Comparison of ENCODE assay signal across 28 cellular contexts in genomic region chr19:4748589-4748988, GRCh38. TPM values are rescaled to one million over a fixed set of nuclear protein-coding genes. Genes with fewer than 3 reads are reported as not detected.
A peak's percentile ranks its signal among the peaks of the same experiment; 100 is the strongest.
DNase-seq lines count a peak whose midpoint lies in the region; ATAC-seq lines count a peak whose summit lies in the region.
"Had no signal": no experiment of that assay in that cellular context is flagged by ENCODE, and none has a peak within 500 bp of the region (broad histone marks: within the 10 kb centered on the region; RNA-seq: fewer than 3 reads in every experiment).

No MANE protein-coding gene starts in this region.

- H3K4me3 ChIP-seq in SJCRH30, result no peak overlapping the region
- no peak overlapping the region for H3K4me3 ChIP-seq in neuronal stem cell (ENCODE audit: low read length in 2 of 2)
- H3K4me3 ChIP-seq: colonic mucosa, MG63, PC-9, SJSA1, spleen, stomach, upper lobe of left lung had no signal

- no peak overlapping the region for H4K91ac ChIP-seq in neuronal stem cell (ENCODE audit: low read depth, low read length, poor library complexity)

- H3K27ac ChIP-seq in SJCRH30 (no peak overlapping the region), neuronal stem cell (replicated peaks; ENCODE audit: low read length) (no peak overlapping the region)
- H3K27ac ChIP-seq: brain microvascular endothelial cell, colonic mucosa, neutrophil, PC-9, SJSA1, spleen, stomach, upper lobe of left lung, VCaP had no signal

- no peak overlapping the region for H2BK15ac ChIP-seq in neuronal stem cell (ENCODE audit: low read length)

- no peak overlapping the region for H2AFZ ChIP-seq in neuronal stem cell (ENCODE audit: low read length)
- H2AFZ ChIP-seq: PC-9 had no signal

- H3K18ac ChIP-seq in neuronal stem cell (ENCODE audit: low read length), result no peak overlapping the region

- no peaks in the 10 kb centered on the region for H3K36me3 ChIP-seq in SJCRH30
- no peaks in the 10 kb centered on the region for H3K36me3 ChIP-seq in neuronal stem cell (replicated peaks in 1 of 2; ENCODE audit: control insufficient read depth in 2 of 2, insufficient read depth in 2 of 2, low read length in 2 of 2)
- H3K36me3 ChIP-seq: brain microvascular endothelial cell, colonic mucosa, MG63, neutrophil, SJSA1, spleen, stomach, upper lobe of left lung had no signal

- DNase-seq in DMS53 (lab: John Stamatoyannopoulos, UW) (peak; percentile 49), DMS53 treated with DMSO at 0.1 percent for 48 hours (lab: John Stamatoyannopoulos, UW; ENCODE audit: unreplicated experiment) (no peak), NCI-H1092 (lab: John Stamatoyannopoulos, UW) (peak; percentile 36), SJCRH30 (peak; percentile 66 to 70), neuronal stem cell (ENCODE audit: low spot score) (no peak), HCEC 1CT (no peak), HK-2 (ENCODE audit: unreplicated experiment) (no peak)
- DNase-seq: 8988T; activated CD4-positive, alpha-beta T cell treated with anti-CD3 and anti-CD28 coated beads, Interleukin-2, amount 50 U/mL, for 4 hours; activated CD8-positive, alpha-beta memory T cell treated with anti-CD3 and anti-CD28 coated beads, Interleukin-2, amount 50 U/mL, for 48 hours; activated effector memory CD4-positive, alpha-beta T cell treated with anti-CD3 and anti-CD28 coated beads, Interleukin-2, amount 50 U/mL, for 16 hours; activated naive CD8-positive, alpha-beta T cell treated with anti-CD3 and anti-CD28 coated beads, Interleukin-2, amount 50 U/mL, for 24 hours; brain microvascular endothelial cell; colonic mucosa; endodermal cell; MG63; NCI-H187; NCI-H510A; PC-9; spleen; stimulated activated CD4-positive, alpha-beta T cell treated with anti-CD3 and anti-CD28 coated beads, Interleukin-4, amount 100 ng/mL, for 4 hours; stomach; T-helper 17 cell; upper lobe of left lung had no signal

- no peak overlapping the region for H2BK120ac ChIP-seq in neuronal stem cell (ENCODE audit: low read depth, low read length)

- H3K4me1 ChIP-seq in SJCRH30, result peaks cover 46% of the 10 kb centered on the region
- peaks cover 5 to 12% of the 10 kb centered on the region in 2 donors for H3K4me1 ChIP-seq in neuronal stem cell (ENCODE audit: control insufficient read depth in 2 of 2, insufficient read depth in 1 of 2, low read depth in 1 of 2, low read length in 2 of 2)
- H3K4me1 ChIP-seq: colonic mucosa, SJSA1 had no signal

- no peak overlapping the region for H2BK5ac ChIP-seq in neuronal stem cell (ENCODE audit: low read length)

- no peak overlapping the region for H3K23ac ChIP-seq in neuronal stem cell (ENCODE audit: low read depth, low read length, poor library complexity)

- H3K14ac ChIP-seq in neuronal stem cell (ENCODE audit: low read length), result no peak overlapping the region

- H3K4me2 ChIP-seq in neuronal stem cell (ENCODE audit: insufficient read depth, low read length, poor library complexity, severe bottlenecking), result no peak overlapping the region
- H3K4me2 ChIP-seq: PC-9 had no signal

- H4K8ac ChIP-seq in neuronal stem cell (ENCODE audit: low read depth, low read length), result no peak overlapping the region

- H3K9ac ChIP-seq in neuronal stem cell (ENCODE audit: low read depth, low read length, poor library complexity), result peak overlapping the region; percentile 63

- peak overlapping the region; percentile 94 for H2BK12ac ChIP-seq in neuronal stem cell (ENCODE audit: low read length)

- no peaks in the 10 kb centered on the region for H3K27me3 ChIP-seq in SJCRH30
- peaks cover 0 to 16% (median 0%) of the 10 kb centered on the region in 3 experiments for H3K27me3 ChIP-seq in neuronal stem cell (ENCODE audit: control insufficient read depth in 3 of 3, insufficient read depth in 3 of 3, low read depth in 1 of 3, low read length in 3 of 3)
- H3K27me3 ChIP-seq: colonic mucosa, MG63, upper lobe of left lung had no signal

- no peak overlapping the region for H3K4ac ChIP-seq in neuronal stem cell (ENCODE audit: low read length)

- no peak for ATAC-seq in GM21423 (IDR thresholded peaks at IDR 0.05; ENCODE audit: unreplicated experiment)
- ATAC-seq: activated naive CD8-positive, alpha-beta T cell treated with anti-CD3 and anti-CD28 coated beads, Interleukin-2, amount 50 U/mL, for 24 hours; T-helper 17 cell had no signal

- WGBS in neuronal stem cell (ENCODE audit: extremely low coverage in 2 of 2, insufficient read length in 2 of 2, insufficient replicate concordance in 1 of 2), 2 donors, result no CpG with 5 or more reads among the region's 9 CpGs

- H3K9me3 ChIP-seq in SJCRH30 (replicated peaks), result no peaks in the 10 kb centered on the region
- no peaks in the 10 kb centered on the region for H3K9me3 ChIP-seq in neuronal stem cell (replicated peaks in 1 of 2; ENCODE audit: control insufficient read depth in 2 of 2, insufficient read depth in 1 of 2, low read depth in 1 of 2, low read length in 2 of 2)
- H3K9me3 ChIP-seq: colonic mucosa, MG63, neutrophil, SJSA1, spleen, stomach, upper lobe of left lung had no signal

- no peaks in the 10 kb centered on the region for H3K79me1 ChIP-seq in neuronal stem cell (ENCODE audit: low read depth, low read length)

- H2AK5ac ChIP-seq in neuronal stem cell (ENCODE audit: low read depth, low read length), result peak overlapping the region; percentile 6

RNA-seq across cellular contexts. Expression of gene DPP9, which starts 24.9 kb away (rescaled TPM):
- total RNA-seq in SJCRH30 (2014; rRNA removed; shearing (Covaris generic)), result 53.4 and 62.8 TPM in 2 replicates
- polyA plus RNA-seq in neuronal stem cell (2013, experiment 1 of 2), result 12.1 TPM
- polyA plus RNA-seq in neuronal stem cell (2013, experiment 2 of 2), result 12.4 TPM

RNA-seq across cellular contexts. Expression of gene FEM1A, which starts 42.9 kb away (rescaled TPM):
- 20.0 and 20.1 TPM in 2 replicates for total RNA-seq in SJCRH30 (2014; rRNA removed; shearing (Covaris generic))
- polyA plus RNA-seq in neuronal stem cell (2013, experiment 1 of 2), result 5.5 TPM
- polyA plus RNA-seq in neuronal stem cell (2013, experiment 2 of 2), result 5.6 TPM

Comparison
In these comparisons a context has a peak if more than half of its experiments do, and no peak if none do; other contexts are left out.
1. DNase-seq: peak in DMS53 (single experiment), NCI-H1092 (single experiment) and SJCRH30 (2 of 2); none in DMS53 treated with DMSO at 0.1 percent for 48 hours (single experiment), neuronal stem cell (single experiment), HCEC 1CT (single experiment) and HK-2 (single experiment).